12 cellular contexts compared by ENCODE assay signal in the genomic region with DNA sequence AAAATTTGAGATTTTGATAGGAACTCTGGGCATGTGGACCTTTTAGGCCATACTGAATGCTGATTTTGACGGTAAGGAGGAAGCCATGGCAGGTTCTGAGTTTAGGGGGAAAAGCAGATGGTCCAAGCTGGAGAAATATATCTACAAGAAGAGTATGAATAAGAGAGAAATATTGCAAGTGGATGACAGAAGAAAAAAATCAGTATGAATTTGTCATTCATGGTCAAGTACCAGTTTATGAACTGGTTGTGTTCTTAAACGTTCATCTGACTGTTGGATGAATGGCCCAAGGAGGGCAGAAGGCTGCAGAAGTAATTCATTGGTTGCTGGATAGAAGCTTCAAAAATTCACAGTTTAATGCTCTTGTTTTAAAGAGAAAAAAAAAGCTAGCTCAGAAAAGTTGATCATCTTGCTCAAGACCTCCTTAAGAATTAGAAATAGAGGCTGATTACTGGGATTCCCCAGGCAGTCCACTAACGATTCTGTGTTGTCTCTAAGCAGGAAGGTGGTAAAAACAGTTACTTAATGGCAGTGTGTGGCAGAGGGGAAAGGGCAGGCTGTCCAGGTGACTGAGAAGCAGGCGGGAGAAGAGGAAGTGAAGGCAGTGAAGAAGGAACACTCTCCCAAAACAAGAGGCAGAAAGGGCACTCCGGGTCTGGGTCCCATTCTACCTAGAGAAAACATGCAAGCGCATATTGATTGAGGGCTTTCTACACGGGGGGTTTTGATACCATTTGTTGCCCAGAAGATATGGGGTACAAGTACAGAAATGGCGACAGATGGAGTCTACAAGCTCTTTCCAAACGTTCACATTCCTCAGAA. TPM values are rescaled to one million over a fixed set of nuclear protein-coding genes. Genes with fewer than 3 reads are reported as not detected.
DNase-seq lines count a peak whose midpoint lies in the region; ATAC-seq and TF ChIP-seq lines count a peak whose summit lies in the region.
"Had no signal": no experiment of that assay in that cellular context is flagged by ENCODE, and none has a peak within 500 bp of the region (broad histone marks: within the 10 kb centered on the region; RNA-seq: fewer than 3 reads in every experiment).

No MANE protein-coding gene starts in this region.

- no peaks in the 10 kb centered on the region for H3K27me3 Mint-ChIP-seq in dendritic cell treated with granulocyte-macrophage colony-stimulating factor and Interleukin-4, amounts not matched to agents 40 ng/mL and 50 ng/mL, for 4 days
- no peaks in the 10 kb centered on the region for H3K27me3 Mint-ChIP-seq in stimulated activated naive CD8-positive, alpha-beta T cell treated with anti-CD3 and anti-CD28 coated beads, Interleukin-15, amount 100 ng/mL, for 72 hours

- no peaks in the 10 kb centered on the region for H3K9me3 Mint-ChIP-seq in dendritic cell treated with granulocyte-macrophage colony-stimulating factor and Interleukin-4, amounts not matched to agents 40 ng/mL and 50 ng/mL, for 4 days
- no peaks in the 10 kb centered on the region for H3K9me3 Mint-ChIP-seq in stimulated activated naive CD8-positive, alpha-beta T cell treated with anti-CD3 and anti-CD28 coated beads, Interleukin-15, amount 100 ng/mL, for 72 hours

- no peak for TF ChIP-seq CTCF in right atrium auricular region (IDR thresholded peaks at IDR 0.05)

- H3K36me3 Mint-ChIP-seq in dendritic cell treated with granulocyte-macrophage colony-stimulating factor and Interleukin-4, amounts not matched to agents 40 ng/mL and 50 ng/mL, for 4 days (ENCODE audit: low read depth): peaks cover 16% of the 10 kb centered on the region

- no peak overlapping the region for H3K27ac ChIP-seq in right atrium auricular region

- H3K27ac Mint-ChIP-seq in dendritic cell treated with granulocyte-macrophage colony-stimulating factor and Interleukin-4, amounts not matched to agents 40 ng/mL and 50 ng/mL, for 4 days: peak overlapping the region; percentile 95
- H3K27ac Mint-ChIP-seq in stimulated activated naive CD8-positive, alpha-beta T cell treated with anti-CD3 and anti-CD28 coated beads, Interleukin-15, amount 100 ng/mL, for 72 hours: peak overlapping the region in 1 of 2 donors; percentile 78

- H3K4me1 Mint-ChIP-seq in dendritic cell treated with granulocyte-macrophage colony-stimulating factor and Interleukin-4, amounts not matched to agents 40 ng/mL and 50 ng/mL, for 4 days (ENCODE audit: low read depth): peaks cover 66% of the 10 kb centered on the region
- H3K4me1 Mint-ChIP-seq in stimulated activated naive CD8-positive, alpha-beta T cell treated with anti-CD3 and anti-CD28 coated beads, Interleukin-15, amount 100 ng/mL, for 72 hours: peaks cover 68% of the 10 kb centered on the region

- DNase-seq in right atrium auricular region (ENCODE audit: low spot score) (peak; percentile 56), left cardiac atrium (no peak), NAMALWA (ENCODE audit: low spot score) (peak; percentile 48), NCI-H1092 (lab: John Stamatoyannopoulos, UW) (no peak)
- DNase-seq in stimulated activated naive CD8-positive, alpha-beta T cell treated with anti-CD3 and anti-CD28 coated beads, Interleukin-15, amount 100 ng/mL, for 72 hours: no peak
- DNase-seq: caudate nucleus; NCI-H2029; stimulated activated CD4-positive, alpha-beta T cell treated with anti-CD3 and anti-CD28 coated beads, Interleukin-12 subunit alpha, Interleukin-12 subunit beta, amount 100 ng/mL, for 4 hours; stimulated activated CD8-positive, alpha-beta memory T cell treated with anti-CD3 and anti-CD28 coated beads, Interleukin-4, amount 100 ng/mL, for 48 hours had no signal

- intact Hi-C loops in left cardiac atrium (cut with DNase I): loop anchor here in 1 of 2 donors (5.0 kb wide), 1 partner anchor 73 kb away; no protein-coding TSS in a partner anchor
- intact Hi-C loops in dendritic cell treated with granulocyte-macrophage colony-stimulating factor and Interleukin-4, amounts not matched to agents 40 ng/mL and 50 ng/mL, for 4 days (cut with micrococcal nuclease): loop anchor here (5.0 kb wide), 1 partner anchor 102 kb away; a partner anchor contains a TSS

- H3K9me3 ChIP-seq in right atrium auricular region: no peaks in the 10 kb centered on the region

- H3K4me3 Mint-ChIP-seq in dendritic cell treated with granulocyte-macrophage colony-stimulating factor and Interleukin-4, amounts not matched to agents 40 ng/mL and 50 ng/mL, for 4 days: peak overlapping the region; percentile 27
- peak overlapping the region; percentile 55 to 59 for H3K4me3 Mint-ChIP-seq in stimulated activated naive CD8-positive, alpha-beta T cell treated with anti-CD3 and anti-CD28 coated beads, Interleukin-15, amount 100 ng/mL, for 72 hours

- H3K27me3 ChIP-seq in right atrium auricular region: no peaks in the 10 kb centered on the region

- ATAC-seq in left cardiac atrium (no peak), GM21717 (IDR thresholded peaks at IDR 0.05; ENCODE audit: unreplicated experiment) (no peak), HG03469 (IDR thresholded peaks at IDR 0.05; ENCODE audit: unreplicated experiment) (no peak)
- ATAC-seq in stimulated activated naive CD8-positive, alpha-beta T cell treated with anti-CD3 and anti-CD28 coated beads, Interleukin-15, amount 100 ng/mL, for 72 hours: no peak

- no peak overlapping the region for H3K4me3 ChIP-seq in right atrium auricular region

- H3K4me1 ChIP-seq in right atrium auricular region: peaks cover 0 to 13% of the 10 kb centered on the region in 2 donors

- H3K36me3 ChIP-seq in right atrium auricular region: no peaks in the 10 kb centered on the region

RNA-seq across cellular contexts. Expression of a gene that starts 2.0 kb away (rescaled TPM):
- total RNA-seq in right atrium auricular region (10 to 100 TPM; 45.1 to 54.1 TPM), left cardiac atrium (10 to 100 TPM; 53.9 to 57.4 TPM)

Comparison
In these comparisons a context has a peak if more than half of its experiments do, and no peak if none do; other contexts are left out.
1. DNase-seq: peak in right atrium auricular region (single experiment) and NAMALWA (single experiment); none in left cardiac atrium (single experiment), stimulated activated naive CD8-positive, alpha-beta T cell treated with anti-CD3 and anti-CD28 coated beads, Interleukin-15, amount 100 ng/mL, for 72 hours (0 of 2) and NCI-H1092 (single experiment).